34 cellular contexts compared by ENCODE assay signal in the genomic region with DNA sequence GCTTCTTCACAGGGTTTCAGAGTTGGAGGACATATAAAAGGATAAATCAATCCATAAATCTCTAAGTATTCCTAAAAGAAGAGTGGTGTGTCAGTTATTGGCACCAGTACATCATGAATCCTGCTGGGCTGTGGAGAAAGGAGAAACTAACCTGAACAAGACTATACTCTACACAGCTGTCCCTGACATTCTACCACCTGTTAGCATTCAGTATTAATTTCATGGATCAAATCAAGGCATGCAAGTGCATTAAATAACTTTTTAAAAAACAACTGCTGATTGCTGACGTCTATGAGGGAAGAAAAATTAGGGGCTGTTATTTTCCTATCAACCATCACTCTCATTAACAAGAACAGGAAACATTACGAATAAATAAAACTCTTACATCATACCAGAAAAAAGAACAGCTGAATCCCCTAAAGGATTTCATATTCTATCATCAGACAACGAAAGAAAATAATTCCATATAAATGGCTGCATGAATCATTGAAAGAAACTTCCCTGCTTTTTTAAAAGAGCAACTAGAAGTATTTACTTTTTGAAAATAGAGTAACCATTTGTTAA.
"Had no signal": no experiment of that assay in that cellular context is flagged by ENCODE, and none has a peak within 500 bp of the region (broad histone marks: within the 10 kb centered on the region; RNA-seq: fewer than 3 reads in every experiment).

No MANE protein-coding gene starts in this region.

- H3K27me3 Mint-ChIP-seq: activated naive CD8-positive, alpha-beta T cell treated with anti-CD3 and anti-CD28 coated beads, Interleukin-2, amount 10 ng/mL, durations not matched to agents 7 days and 5 days; naive thymus-derived CD4-positive, alpha-beta T cell; stimulated activated naive B cell treated with anti-CD40 and anti-IgM and Interleukin-4, amounts not matched to agents 10 μg/mL and 1 μg/mL and 100 μg/mL, for 72 hours had no signal

- H3K9me3 Mint-ChIP-seq: activated naive CD8-positive, alpha-beta T cell treated with anti-CD3 and anti-CD28 coated beads, Interleukin-2, amount 10 ng/mL, durations not matched to agents 7 days and 5 days; stimulated activated naive B cell treated with anti-CD40 and anti-IgM and Interleukin-4, amounts not matched to agents 10 μg/mL and 1 μg/mL and 100 μg/mL, for 72 hours; T-helper 2 cell treated with Interferon-gamma antibody and Interleukin-4, amounts not matched to agents 5 μg/mL and 100 μg/mL, for 36 hours had no signal

- ATAC-seq: gastroesophageal sphincter; left cardiac atrium; left ventricle myocardium superior; naive thymus-derived CD4-positive, alpha-beta T cell; pancreas; stimulated activated naive B cell treated with anti-CD40 and anti-IgM and Interleukin-4, amounts not matched to agents 10 μg/mL and 1 μg/mL and 100 μg/mL, for 72 hours; upper lobe of right lung had no signal

- H3K36me3 ChIP-seq: brain microvascular endothelial cell, pancreas, prostate gland had no signal

- H3K4me3 ChIP-seq: esophagus squamous epithelium, gastroesophageal sphincter, pancreas, prostate gland, sigmoid colon, stomach, suprapubic skin, tibial artery, upper lobe of right lung had no signal

- H3K4me1 Mint-ChIP-seq: activated naive CD8-positive, alpha-beta T cell treated with anti-CD3 and anti-CD28 coated beads, Interleukin-2, amount 10 ng/mL, durations not matched to agents 7 days and 5 days; neural crest cell; stimulated activated naive B cell treated with anti-CD40 and anti-IgM and Interleukin-4, amounts not matched to agents 10 μg/mL and 1 μg/mL and 100 μg/mL, for 72 hours had no signal

- H3K9me3 ChIP-seq: esophagus squamous epithelium, gastroesophageal sphincter, pancreas, prostate gland, sigmoid colon, stomach, suprapubic skin, tibial artery, upper lobe of right lung had no signal

- H3K4me3 Mint-ChIP-seq: activated naive CD8-positive, alpha-beta T cell treated with anti-CD3 and anti-CD28 coated beads, Interleukin-2, amount 10 ng/mL, durations not matched to agents 7 days and 5 days; naive thymus-derived CD4-positive, alpha-beta T cell; neural crest cell; stimulated activated naive B cell treated with anti-CD40 and anti-IgM and Interleukin-4, amounts not matched to agents 10 μg/mL and 1 μg/mL and 100 μg/mL, for 72 hours; T-helper 2 cell treated with Interferon-gamma antibody and Interleukin-4, amounts not matched to agents 5 μg/mL and 100 μg/mL, for 36 hours had no signal

- H3K27me3 ChIP-seq: brain microvascular endothelial cell, esophagus squamous epithelium, gastroesophageal sphincter, pancreas, sigmoid colon, stomach, suprapubic skin, tibial artery, upper lobe of right lung had no signal

- H3K4me1 ChIP-seq: prostate gland had no signal

- DNase-seq: activated CD4-positive, alpha-beta T cell treated with anti-CD3 and anti-CD28 coated beads for 4 hours; activated CD4-positive, alpha-beta T cell treated with anti-CD3 and anti-CD28 coated beads, Interleukin-2, amount 50 U/mL, for 4 hours; activated CD4-positive, CD25-positive, alpha-beta regulatory T cell; activated effector memory CD4-positive, alpha-beta T cell treated with Interleukin-2 at 50 U/mL for 16 hours; activated naive CD4-positive, alpha-beta T cell treated with Interleukin-2 at 50 U/mL for 16 hours; activated naive CD8-positive, alpha-beta T cell treated with anti-CD3 and anti-CD28 coated beads, Interleukin-2, amount 10 ng/mL, durations not matched to agents 7 days and 5 days; activated T-cell treated with anti-CD3 and anti-CD28 coated beads for 4 hours; amniotic stem cell; brain microvascular endothelial cell; central memory CD4-positive, alpha-beta T cell; dermis blood vessel endothelial cell; effector CD4-positive, alpha-beta T cell; esophagus squamous epithelium; head of caudate nucleus; hippocampal formation; left cardiac atrium; left ventricle myocardium superior; naive thymus-derived CD4-positive, alpha-beta T cell; nucleus accumbens; pancreas; sigmoid colon; stimulated activated CD4-positive, alpha-beta T cell treated with anti-CD3 and anti-CD28 coated beads, Interleukin-15, amount 100 ng/mL, for 24 hours; stimulated activated CD4-positive, alpha-beta T cell treated with anti-CD3 and anti-CD28 coated beads, Interleukin-2, amount 100 ng/mL, for 24 hours; stimulated activated naive B cell treated with anti-CD40 and anti-IgM and Interleukin-4, amounts not matched to agents 10 μg/mL and 1 μg/mL and 100 μg/mL, for 72 hours; stomach; T-helper 1 cell; tibial artery; upper lobe of right lung had no signal

- H3K27ac Mint-ChIP-seq: activated naive CD8-positive, alpha-beta T cell treated with anti-CD3 and anti-CD28 coated beads, Interleukin-2, amount 10 ng/mL, durations not matched to agents 7 days and 5 days; naive thymus-derived CD4-positive, alpha-beta T cell; stimulated activated naive B cell treated with anti-CD40 and anti-IgM and Interleukin-4, amounts not matched to agents 10 μg/mL and 1 μg/mL and 100 μg/mL, for 72 hours; T-helper 2 cell treated with Interferon-gamma antibody and Interleukin-4, amounts not matched to agents 5 μg/mL and 100 μg/mL, for 36 hours had no signal

- H3K27ac ChIP-seq: brain microvascular endothelial cell, epithelial cell of prostate, esophagus squamous epithelium, gastroesophageal sphincter, pancreas, prostate gland, sigmoid colon, stomach, suprapubic skin, tibial artery, upper lobe of right lung had no signal
